15 cellular contexts compared by ENCODE assay signal in the genomic region with DNA sequence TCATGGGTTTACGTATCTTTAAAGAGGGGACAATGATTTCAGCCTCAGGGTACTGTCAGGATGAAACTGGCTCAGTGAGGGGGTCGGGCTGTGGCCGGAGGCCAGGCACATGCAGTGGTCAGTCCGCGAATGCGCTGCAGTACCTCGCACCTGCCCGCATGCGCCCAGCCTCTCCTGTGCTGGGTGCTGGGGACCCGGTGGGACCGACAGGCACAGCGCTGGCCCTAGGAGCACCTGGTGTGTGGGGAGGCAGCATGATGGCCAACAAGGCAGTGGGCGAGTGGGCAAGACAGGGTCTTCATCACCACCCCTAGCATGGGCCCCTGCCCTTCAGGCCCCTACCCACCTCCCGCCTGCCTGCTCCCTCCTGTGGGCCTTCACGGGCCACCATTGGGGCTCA. TPM values are rescaled to one million over a fixed set of nuclear protein-coding genes. Genes with fewer than 3 reads are reported as not detected.
A peak's percentile ranks its signal among the peaks of the same experiment; 100 is the strongest.
DNase-seq lines count a peak whose midpoint lies in the region; ATAC-seq and TF ChIP-seq lines count a peak whose summit lies in the region.
"Had no signal": no experiment of that assay in that cellular context is flagged by ENCODE, and none has a peak within 500 bp of the region (broad histone marks: within the 10 kb centered on the region; RNA-seq: fewer than 3 reads in every experiment).

No MANE protein-coding gene starts in this region.

- H3K4me3 ChIP-seq in LNCaP clone FGC (ENCODE audit: low read depth, low read length) = peak overlapping the region; percentile 52; the same call in 1 of the 2 replicates
- peak overlapping the region; percentile 81 to 82 for H3K4me3 ChIP-seq in neutrophil (ENCODE audit: low read depth in 1 of 2, low read length in 1 of 2)

- no peaks in the 10 kb centered on the region for H3K27me3 Mint-ChIP-seq in T-helper 2 cell treated with Interferon-gamma antibody and Interleukin-4, amounts not matched to agents 5 μg/mL and 100 μg/mL, for 36 hours (ENCODE audit: low read depth)
- no peaks in the 10 kb centered on the region for H3K27me3 Mint-ChIP-seq in activated naive CD8-positive, alpha-beta T cell treated with anti-CD3 and anti-CD28 coated beads, Interleukin-2, amount 50 U/mL, for 24 hours

- H3K27ac ChIP-seq in neutrophil (peak overlapping the region; percentile 67), foreskin keratinocyte (no peak overlapping the region)
- H3K27ac ChIP-seq: SJSA1 had no signal

- H3K4me1 Mint-ChIP-seq in T-helper 2 cell treated with Interferon-gamma antibody and Interleukin-4, amounts not matched to agents 5 μg/mL and 100 μg/mL, for 36 hours (ENCODE audit: low read depth) = peaks cover 23% of the 10 kb centered on the region
- peaks cover 23% of the 10 kb centered on the region for H3K4me1 Mint-ChIP-seq in activated naive CD8-positive, alpha-beta T cell treated with anti-CD3 and anti-CD28 coated beads, Interleukin-2, amount 50 U/mL, for 24 hours

- H3K9me3 ChIP-seq in neutrophil = no peaks in the 10 kb centered on the region
- H3K9me3 ChIP-seq: SJSA1 had no signal

- no peak for DNase-seq in T-helper 2 cell treated with Interferon-gamma antibody and Interleukin-4, amounts not matched to agents 5 μg/mL and 100 μg/mL, for 36 hours (ENCODE audit: low spot score)
- DNase-seq in T-helper 2 cell (no peak), LNCaP clone FGC (ENCODE audit: low read depth) (no peak), foreskin keratinocyte (no peak), inferior parietal cortex (ENCODE audit: extremely low spot score) (no peak), iPS-NIHi11 (ENCODE audit: low spot score) (no peak)
- no peak for DNase-seq in activated naive CD8-positive, alpha-beta T cell treated with anti-CD3 and anti-CD28 coated beads, Interleukin-2, amount 50 U/mL, for 24 hours
- DNase-seq: activated CD4-positive, alpha-beta T cell treated with anti-CD3 and anti-CD28 coated beads for 1 hour; amniotic stem cell; foreskin melanocyte; left cardiac atrium; stimulated activated CD4-positive, alpha-beta T cell treated with anti-CD3 and anti-CD28 coated beads, Interleukin-2, amount 100 ng/mL, for 48 hours had no signal

- H3K27me3 ChIP-seq in neutrophil = peaks cover 18% of the 10 kb centered on the region
- peaks cover 7% of the 10 kb centered on the region for H3K27me3 ChIP-seq in foreskin keratinocyte

- no peak for TF ChIP-seq CTCF in LNCaP clone FGC (IDR thresholded peaks at IDR 0.05; ENCODE audit: control insufficient read depth, extremely low read depth, insufficient read depth)
- TF ChIP-seq CTCF in neutrophil (IDR thresholded peaks at IDR 0.05) = no peak
- TF ChIP-seq CTCF in foreskin keratinocyte (conservative IDR thresholded peaks at IDR 0.05) = no peak

- H3K36me3 ChIP-seq in neutrophil = peaks cover 3% of the 10 kb centered on the region

- no peaks in the 10 kb centered on the region for H3K9me3 Mint-ChIP-seq in T-helper 2 cell treated with Interferon-gamma antibody and Interleukin-4, amounts not matched to agents 5 μg/mL and 100 μg/mL, for 36 hours
- no peaks in the 10 kb centered on the region for H3K9me3 Mint-ChIP-seq in activated naive CD8-positive, alpha-beta T cell treated with anti-CD3 and anti-CD28 coated beads, Interleukin-2, amount 50 U/mL, for 24 hours

- peak overlapping the region; percentile 80 for H3K4me3 Mint-ChIP-seq in T-helper 2 cell treated with Interferon-gamma antibody and Interleukin-4, amounts not matched to agents 5 μg/mL and 100 μg/mL, for 36 hours
- peak overlapping the region; percentile 75 for H3K4me3 Mint-ChIP-seq in activated naive CD8-positive, alpha-beta T cell treated with anti-CD3 and anti-CD28 coated beads, Interleukin-2, amount 50 U/mL, for 24 hours

- H3K27ac Mint-ChIP-seq in T-helper 2 cell treated with Interferon-gamma antibody and Interleukin-4, amounts not matched to agents 5 μg/mL and 100 μg/mL, for 36 hours = peak overlapping the region; percentile 86
- no peak overlapping the region for H3K27ac Mint-ChIP-seq in activated naive CD8-positive, alpha-beta T cell treated with anti-CD3 and anti-CD28 coated beads, Interleukin-2, amount 50 U/mL, for 24 hours

- ATAC-seq in activated naive CD8-positive, alpha-beta T cell treated with anti-CD3 and anti-CD28 coated beads, Interleukin-2, amount 50 U/mL, for 24 hours = no peak
- ATAC-seq in foreskin keratinocyte = no peak

- H3K36me3 Mint-ChIP-seq in T-helper 2 cell treated with Interferon-gamma antibody and Interleukin-4, amounts not matched to agents 5 μg/mL and 100 μg/mL, for 36 hours (ENCODE audit: low read depth) = no peaks in the 10 kb centered on the region
- H3K36me3 Mint-ChIP-seq in activated naive CD8-positive, alpha-beta T cell treated with anti-CD3 and anti-CD28 coated beads, Interleukin-2, amount 50 U/mL, for 24 hours (ENCODE audit: low read depth) = no peaks in the 10 kb centered on the region

- peaks cover 29 to 38% of the 10 kb centered on the region in 2 experiments for H3K4me1 ChIP-seq in neutrophil (ENCODE audit: control insufficient read depth in 1 of 2, insufficient read depth in 1 of 2, low read depth in 1 of 2, low read length in 1 of 2)
- H3K4me1 ChIP-seq in foreskin keratinocyte = no peaks in the 10 kb centered on the region

RNA-seq across cellular contexts. Expression of a gene that starts 1.0 kb away (rescaled TPM):
- total RNA-seq in foreskin keratinocyte = 6.2 and 7.1 TPM in 2 replicates
- polyA plus RNA-seq in foreskin keratinocyte = 5.7 and 5.8 TPM in 2 replicates

RNA-seq across cellular contexts. Expression of a gene that starts 19.3 kb away (rescaled TPM):
- not detected in 2 replicates for total RNA-seq in foreskin keratinocyte
- polyA plus RNA-seq in foreskin keratinocyte = not detected in 2 replicates
- total RNA-seq: left cardiac atrium, osteoblast, SJSA1 had no signal

RNA-seq across cellular contexts. Expression of a gene that starts 21.2 kb away (rescaled TPM):
- total RNA-seq in foreskin keratinocyte = 1,147 and 1,424 TPM in 2 replicates
- polyA plus RNA-seq in foreskin keratinocyte = 3,116 and 3,644 TPM in 2 replicates

RNA-seq across cellular contexts. Expression of a gene that starts 40.9 kb away (rescaled TPM):
- 72.6 and 87.7 TPM in 2 replicates for total RNA-seq in foreskin keratinocyte
- polyA plus RNA-seq in foreskin keratinocyte = 62.3 and 75.3 TPM in 2 replicates
